In genomic region chr10:12180221-12180974, GRCh38 we compare ENCODE assay signal across 1 cellular context.
TF ChIP-seq lines count a peak whose summit lies in the region.

No MANE protein-coding gene starts in this region.

TF ChIP-seq in A549, 52 proteins besides CTCF, POLR2A, EP300 and RAD21 (continued from another document):
- TF ChIP-seq E2F6 (IDR thresholded peaks at IDR 0.05; ENCODE audit: borderline replicate concordance, low read depth) (no peak), BCL3 (IDR thresholded peaks at IDR 0.05) (no peak), FOSB (CRISPR knock-in tag; IDR thresholded peaks at IDR 0.05) (no peak), CBX2 (IDR thresholded peaks at IDR 0.05; ENCODE audit: borderline replicate concordance, low read depth) (no peak), ATOH8 (CRISPR knock-in tag; IDR thresholded peaks at IDR 0.05; ENCODE audit: low read depth) (no peak), REST (IDR thresholded peaks at IDR 0.05) (no peak)
TF ChIP-seq in A549: peak in this region for 0.
